Comparison of ENCODE assay signal across 24 cellular contexts in genomic region chr4:118350961-118351360, GRCh38. TPM values are rescaled to one million over a fixed set of nuclear protein-coding genes. Genes with fewer than 3 reads are reported as not detected.
DNase-seq lines count a peak whose midpoint lies in the region; ATAC-seq and TF ChIP-seq lines count a peak whose summit lies in the region.
"Had no signal": no experiment of that assay in that cellular context is flagged by ENCODE, and none has a peak within 500 bp of the region (broad histone marks: within the 10 kb centered on the region; RNA-seq: fewer than 3 reads in every experiment).

No MANE protein-coding gene starts in this region.

- H3K4me2 ChIP-seq in SK-N-SH (peak overlapping the region; percentile 78), skeletal muscle satellite cell (ENCODE audit: low read length) (peak overlapping the region; percentile 94), GM23338 (no peak overlapping the region)
- H3K4me2 ChIP-seq: BLaER1 had no signal

- no peak overlapping the region for H2AFZ ChIP-seq in SK-N-SH (ENCODE audit: low read depth)
- H2AFZ ChIP-seq in GM23338: no peak overlapping the region

- H3K9me3 ChIP-seq in CD4-positive, alpha-beta T cell (ENCODE audit: control insufficient read depth, low read length): no peaks in the 10 kb centered on the region
- H3K9me3 ChIP-seq in SK-N-SH (no peaks in the 10 kb centered on the region), skeletal muscle satellite cell (replicated peaks; ENCODE audit: low read length) (no peaks in the 10 kb centered on the region)
- H3K9me3 ChIP-seq: psoas muscle, thyroid gland had no signal

- peaks cover 26% of the 10 kb centered on the region for H3F3A ChIP-seq in SK-N-SH (replicated peaks; ENCODE audit: insufficient read depth)
- H3F3A ChIP-seq in GM23338 (replicated peaks; ENCODE audit: low read depth): no peaks in the 10 kb centered on the region

- no peak for DNase-seq in CD4-positive, alpha-beta T cell
- DNase-seq in SK-N-SH (no peak), foreskin fibroblast (no peak), GM23338 (ENCODE audit: low spot score) (no peak)
- no peak for DNase-seq in activated naive CD8-positive, alpha-beta T cell treated with anti-CD3 and anti-CD28 coated beads, Interleukin-2, amount 50 U/mL, for 24 hours
- DNase-seq: activated CD4-positive, alpha-beta T cell treated with anti-CD3 and anti-CD28 coated beads, Interleukin-2, amount 10 ng/mL, durations not matched to agents 24 days and 14 days; activated naive CD8-positive, alpha-beta T cell treated with anti-CD3 and anti-CD28 coated beads, Interleukin-2, amount 10 ng/mL, durations not matched to agents 7 days and 5 days; foreskin melanocyte; kidney; MV-4-11; naive thymus-derived CD8-positive, alpha-beta T cell; NCI-H1694 treated with DMSO at 0.1 percent for 48 hours; PC-3; psoas muscle; SIG-M5; stimulated activated CD4-positive, alpha-beta T cell treated with anti-CD3 and anti-CD28 coated beads, Interleukin-4, amount 100 ng/mL, for 1 hour; stimulated activated naive CD8-positive, alpha-beta T cell treated with anti-CD3 and anti-CD28 coated beads, Interleukin-15, Interleukin-2, amounts not matched to agents 100 U/mL and 50 U/mL, for 24 hours; T-helper 1 cell; thyroid gland had no signal

- peaks cover 65% of the 10 kb centered on the region for H3K79me2 ChIP-seq in SK-N-SH (ENCODE audit: insufficient read depth)
- no peaks in the 10 kb centered on the region; the same call in 1 of the 2 replicates for H3K79me2 ChIP-seq in GM23338 (replicated peaks; ENCODE audit: insufficient read depth)

- no peak overlapping the region for H3K27ac ChIP-seq in CD4-positive, alpha-beta T cell (ENCODE audit: low read depth, low read length)
- peak overlapping the region in 1 of 2 experiments; percentile 57; a peak in 3 of 4 replicates for H3K27ac ChIP-seq in SK-N-SH (ENCODE audit: low read depth in 2 of 2, low read length in 1 of 2)
- no peak overlapping the region for H3K27ac ChIP-seq in GM23338 (ENCODE audit: low read depth)
- H3K27ac ChIP-seq: BLaER1, psoas muscle, thyroid gland had no signal

- H3K36me3 Mint-ChIP-seq in CD4-positive, alpha-beta T cell (ENCODE audit: low read depth): no peaks in the 10 kb centered on the region
- no peaks in the 10 kb centered on the region for H3K36me3 Mint-ChIP-seq in activated naive CD8-positive, alpha-beta T cell treated with anti-CD3 and anti-CD28 coated beads, Interleukin-2, amount 50 U/mL, for 24 hours (ENCODE audit: low read depth)
- no peaks in the 10 kb centered on the region; the same call in 2 of the 3 replicates for H3K36me3 Mint-ChIP-seq in GM23338 (ENCODE audit: low read depth)
- H3K36me3 Mint-ChIP-seq: memory B cell had no signal

- H3K27me3 ChIP-seq in CD4-positive, alpha-beta T cell (ENCODE audit: control insufficient read depth, insufficient read depth, low read length): peaks cover 81% of the 10 kb centered on the region
- H3K27me3 ChIP-seq in SK-N-SH (ENCODE audit: insufficient read depth) (no peaks in the 10 kb centered on the region), skeletal muscle satellite cell (ENCODE audit: control insufficient read depth, insufficient read depth, low read length) (peaks cover 8% of the 10 kb centered on the region), GM23338 (ENCODE audit: insufficient read depth) (peaks cover 35% of the 10 kb centered on the region)
- H3K27me3 ChIP-seq: BLaER1, thyroid gland had no signal

- peak overlapping the region; percentile 9 for H3K4me3 Mint-ChIP-seq in CD4-positive, alpha-beta T cell
- no peak overlapping the region for H3K4me3 Mint-ChIP-seq in activated naive CD8-positive, alpha-beta T cell treated with anti-CD3 and anti-CD28 coated beads, Interleukin-2, amount 50 U/mL, for 24 hours
- H3K4me3 Mint-ChIP-seq in GM23338: no peak overlapping the region
- H3K4me3 Mint-ChIP-seq: dendritic cell treated with granulocyte-macrophage colony-stimulating factor and Interleukin-4, amounts not matched to agents 40 ng/mL and 50 ng/mL, for 4 days had no signal

- H3K9me3 Mint-ChIP-seq in CD4-positive, alpha-beta T cell: no peaks in the 10 kb centered on the region
- no peaks in the 10 kb centered on the region for H3K9me3 Mint-ChIP-seq in activated naive CD8-positive, alpha-beta T cell treated with anti-CD3 and anti-CD28 coated beads, Interleukin-2, amount 50 U/mL, for 24 hours
- no peaks in the 10 kb centered on the region for H3K9me3 Mint-ChIP-seq in GM23338
- H3K9me3 Mint-ChIP-seq: activated CD4-positive, alpha-beta T cell treated with anti-CD3 and anti-CD28 coated beads, Interleukin-2, amount 10 ng/mL, durations not matched to agents 24 days and 14 days; activated naive CD8-positive, alpha-beta T cell treated with anti-CD3 and anti-CD28 coated beads, Interleukin-2, amount 10 ng/mL, durations not matched to agents 7 days and 5 days; dendritic cell treated with granulocyte-macrophage colony-stimulating factor and Interleukin-4, amounts not matched to agents 40 ng/mL and 50 ng/mL, for 4 days; memory B cell; naive thymus-derived CD8-positive, alpha-beta T cell had no signal

- H3K36me3 ChIP-seq in SK-N-SH (replicated peaks in 1 of 2; ENCODE audit: control insufficient read depth in 1 of 2, insufficient read depth in 2 of 2, low read length in 1 of 2) (no peaks in the 10 kb centered on the region), skeletal muscle satellite cell (ENCODE audit: insufficient read depth, low read length) (no peaks in the 10 kb centered on the region), GM23338 (ENCODE audit: insufficient read depth) (no peaks in the 10 kb centered on the region)
- H3K36me3 ChIP-seq: BLaER1, thyroid gland had no signal

- no peak overlapping the region for H3K27ac Mint-ChIP-seq in CD4-positive, alpha-beta T cell
- no peak overlapping the region for H3K27ac Mint-ChIP-seq in activated naive CD8-positive, alpha-beta T cell treated with anti-CD3 and anti-CD28 coated beads, Interleukin-2, amount 50 U/mL, for 24 hours
- no peak overlapping the region for H3K27ac Mint-ChIP-seq in GM23338
- H3K27ac Mint-ChIP-seq: activated CD4-positive, alpha-beta T cell treated with anti-CD3 and anti-CD28 coated beads, Interleukin-2, amount 10 ng/mL, durations not matched to agents 24 days and 14 days; activated naive CD8-positive, alpha-beta T cell treated with anti-CD3 and anti-CD28 coated beads, Interleukin-2, amount 10 ng/mL, durations not matched to agents 7 days and 5 days; dendritic cell treated with granulocyte-macrophage colony-stimulating factor and Interleukin-4, amounts not matched to agents 40 ng/mL and 50 ng/mL, for 4 days; memory B cell; naive thymus-derived CD8-positive, alpha-beta T cell had no signal

- POLR2A ChIA-PET in CD4-positive, alpha-beta T cell (lab: Charles Lee): no interaction called here
- POLR2A ChIA-PET in SK-N-SH (lab: Yijun Ruan, JAX): no interaction called here

- peak overlapping the region; percentile 70 to 77; a peak in 3 of 4 replicates for H3K4me3 ChIP-seq in SK-N-SH (ENCODE audit: low read depth in 2 of 2, low read length in 1 of 2)
- peak overlapping the region; percentile 70 to 81 for H3K4me3 ChIP-seq in foreskin fibroblast (ENCODE audit: low read depth in 1 of 2, low read length in 2 of 2)
- peak overlapping the region; percentile 79 for H3K4me3 ChIP-seq in skeletal muscle satellite cell (ENCODE audit: low read length)
- no peak overlapping the region; the same call in 1 of the 2 replicates for H3K4me3 ChIP-seq in GM23338
- H3K4me3 ChIP-seq: BLaER1, psoas muscle, thyroid gland had no signal

- peaks cover 85% of the 10 kb centered on the region for H3K27me3 Mint-ChIP-seq in CD4-positive, alpha-beta T cell
- H3K27me3 Mint-ChIP-seq in activated naive CD8-positive, alpha-beta T cell treated with anti-CD3 and anti-CD28 coated beads, Interleukin-2, amount 50 U/mL, for 24 hours: peaks cover 59% of the 10 kb centered on the region
- peaks cover 18% of the 10 kb centered on the region for H3K27me3 Mint-ChIP-seq in GM23338 (ENCODE audit: insufficient read depth, low read depth, poor library complexity)

- no peaks in the 10 kb centered on the region for H3K9me2 ChIP-seq in SK-N-SH
- no peaks in the 10 kb centered on the region for H3K9me2 ChIP-seq in GM23338 (ENCODE audit: insufficient read depth)

- CTCF ChIA-PET in CD4-positive, alpha-beta T cell (lab: Charles Lee): no interaction called here
- CTCF ChIA-PET in SK-N-SH (lab: Yijun Ruan, JAX): interaction anchor here (0.8 to 5.9 kb wide), 6 partner anchors 9 to 405 kb away, joined by 3 to 102 read pairs (median 8); no protein-coding TSS in a partner anchor

- peaks cover 7 to 12% of the 10 kb centered on the region in 2 experiments; a peak in 3 of 4 replicates for H3K4me1 ChIP-seq in SK-N-SH (ENCODE audit: control insufficient read depth in 1 of 2, insufficient read depth in 2 of 2, low read depth in 1 of 2, low read length in 1 of 2)
- peaks cover 12% of the 10 kb centered on the region for H3K4me1 ChIP-seq in skeletal muscle satellite cell (ENCODE audit: control insufficient read depth, insufficient read depth, low read length)
- H3K4me1 ChIP-seq in GM23338 (ENCODE audit: insufficient read depth): peaks cover 34% of the 10 kb centered on the region; the same call in 1 of the 2 replicates
- H3K4me1 ChIP-seq: BLaER1, psoas muscle had no signal

- H3K9ac ChIP-seq in SK-N-SH (peak overlapping the region; percentile 64), skeletal muscle satellite cell (ENCODE audit: low read depth, low read length) (no peak overlapping the region)
- H3K9ac ChIP-seq: BLaER1 had no signal

- ATAC-seq in CD4-positive, alpha-beta T cell (ENCODE audit: poor library complexity): no peak
- no peak for ATAC-seq in HG02571 (IDR thresholded peaks at IDR 0.05; ENCODE audit: unreplicated experiment)
- no peak for ATAC-seq in activated naive CD8-positive, alpha-beta T cell treated with anti-CD3 and anti-CD28 coated beads, Interleukin-2, amount 50 U/mL, for 24 hours
- ATAC-seq in GM23338: no peak
- ATAC-seq: PC-3; stimulated activated naive CD8-positive, alpha-beta T cell treated with anti-CD3 and anti-CD28 coated beads, Interleukin-15, Interleukin-2, amounts not matched to agents 100 U/mL and 50 U/mL, for 24 hours had no signal

- 33% methylated on average over 3 of the region's 3 CpGs for WGBS in SK-N-SH (ENCODE audit: low lambda C conversion rate)

- intact Hi-C loops in CD4-positive, alpha-beta T cell (cut with DNase I, micrococcal nuclease): no loop called here

- H4K20me1 ChIP-seq in SK-N-SH (ENCODE audit: insufficient read depth) (no peaks in the 10 kb centered on the region), GM23338 (replicated peaks; ENCODE audit: insufficient read depth) (no peaks in the 10 kb centered on the region)
- H4K20me1 ChIP-seq: BLaER1 had no signal

- TF ChIP-seq RAD21 in SK-N-SH (IDR thresholded peaks at IDR 0.05; ENCODE audit: low read length): no peak

- no peak for TF ChIP-seq CTCF in CD4-positive, alpha-beta T cell (IDR thresholded peaks at IDR 0.05)
- TF ChIP-seq CTCF in SK-N-SH (IDR thresholded peaks at IDR 0.05) (no peak), foreskin fibroblast (IDR thresholded peaks at IDR 0.05; ENCODE audit: low read depth, low read length) (no peak), GM23338 (conservative IDR thresholded peaks at IDR 0.05; ENCODE audit: low read depth in 2 of 2) (no peak)

- TF ChIP-seq EP300 in SK-N-SH (IDR thresholded peaks at IDR 0.05; ENCODE audit: borderline replicate concordance in 1 of 2, low read depth in 1 of 2, low read length in 1 of 2): no peak

- H3K4me1 Mint-ChIP-seq in CD4-positive, alpha-beta T cell (ENCODE audit: low read depth): peaks cover 16% of the 10 kb centered on the region
- H3K4me1 Mint-ChIP-seq in activated naive CD8-positive, alpha-beta T cell treated with anti-CD3 and anti-CD28 coated beads, Interleukin-2, amount 50 U/mL, for 24 hours: peaks cover 17% of the 10 kb centered on the region
- H3K4me1 Mint-ChIP-seq in GM23338: peaks cover 36% of the 10 kb centered on the region

RNA-seq across cellular contexts. Expression of gene PRSS12, which starts 1.8 kb away (rescaled TPM):
- not detected for total RNA-seq in CD4-positive, alpha-beta T cell
- 134 and 137 TPM in 2 replicates for polyA plus RNA-seq in SK-N-SH (2012; rRNA removed)
- 177 and 193 TPM in 2 replicates for polyA plus RNA-seq in SK-N-SH (2012; cell fraction: cytosol; rRNA removed)
- polyA plus RNA-seq in SK-N-SH (2012; cell fraction: nucleus; rRNA removed): 101 and 180 TPM in 2 replicates
- 3.0 and 5.9 TPM in 2 replicates for total RNA-seq in skeletal muscle satellite cell (2012; rRNA removed)
- 7.5 and 12.9 TPM in 2 replicates for total RNA-seq in GM23338 (2014; rRNA removed; shearing (Covaris generic))
- polyA plus RNA-seq in GM23338 (2016; fragmentation: Nextera tagmentation; extraction: Ambion mirVana): 4.1 and 5.5 TPM in 2 replicates
- total RNA-seq: activated CD4-positive, alpha-beta T cell treated with anti-CD3 and anti-CD28 coated beads, Interleukin-2, amount 10 ng/mL, durations not matched to agents 24 days and 14 days; activated naive CD8-positive, alpha-beta T cell treated with anti-CD3 and anti-CD28 coated beads, Interleukin-2, amount 10 ng/mL, durations not matched to agents 7 days and 5 days; naive thymus-derived CD8-positive, alpha-beta T cell had no signal
